Comparison of ENCODE assay signal across 12 cellular contexts in genomic region chr17:46121165-46121764, GRCh38.
DNase-seq lines count a peak whose midpoint lies in the region; ATAC-seq and TF ChIP-seq lines count a peak whose summit lies in the region.
"Had no signal": no experiment of that assay in that cellular context is flagged by ENCODE, and none has a peak within 500 bp of the region (broad histone marks: within the 10 kb centered on the region; RNA-seq: fewer than 3 reads in every experiment).

No MANE protein-coding gene starts in this region.

- H3K9me3 ChIP-seq in T-helper 17 cell (ENCODE audit: control insufficient read depth, low read length, poor library complexity, severe bottlenecking) = no peaks in the 10 kb centered on the region
- H3K9me3 ChIP-seq in left lung = no peaks in the 10 kb centered on the region
- no peaks in the 10 kb centered on the region for H3K9me3 ChIP-seq in thyroid gland

- H3K9me3 Mint-ChIP-seq in activated T-cell treated with anti-CD3 and anti-CD28 coated beads, Interleukin-2, amount 50 U/mL, for 72 hours = peaks cover 0 to 3% of the 10 kb centered on the region in 2 donors
- H3K9me3 Mint-ChIP-seq: brain; T-helper 1 cell treated with Interleukin-12 subunit alpha and Interleukin-12 subunit beta and Interleukin-4 antibody, amounts not matched to agents 30 μg/mL and 1 μg/mL, for 36 hours had no signal

- H3K4me3 ChIP-seq in left lung (no peak overlapping the region), thyroid gland (replicated peaks in 1 of 3) (no peak overlapping the region)

- no peaks in the 10 kb centered on the region for H3K27me3 Mint-ChIP-seq in activated T-cell treated with anti-CD3 and anti-CD28 coated beads, Interleukin-2, amount 50 U/mL, for 72 hours (ENCODE audit: low read depth)
- no peaks in the 10 kb centered on the region for H3K27me3 Mint-ChIP-seq in T-helper 17 cell
- H3K27me3 Mint-ChIP-seq: brain had no signal

- H3K36me3 Mint-ChIP-seq in activated T-cell treated with anti-CD3 and anti-CD28 coated beads, Interleukin-2, amount 50 U/mL, for 72 hours (ENCODE audit: insufficient read depth in 2 of 2) = peaks cover 0 to 10% of the 10 kb centered on the region in 2 donors
- H3K36me3 Mint-ChIP-seq in T-helper 17 cell (ENCODE audit: low read depth) = peaks cover 7% of the 10 kb centered on the region

- H3K4me1 ChIP-seq in left lung (peaks cover 35 to 67% of the 10 kb centered on the region in 2 donors), thyroid gland (peaks cover 48 to 78% of the 10 kb centered on the region in 2 donors)

- peaks cover 80% of the 10 kb centered on the region for H3K4me1 Mint-ChIP-seq in activated T-cell treated with anti-CD3 and anti-CD28 coated beads, Interleukin-2, amount 50 U/mL, for 72 hours (ENCODE audit: low read depth)
- H3K4me1 Mint-ChIP-seq in T-helper 17 cell = peaks cover 74% of the 10 kb centered on the region

- intact Hi-C loops in left ventricle myocardium superior (cut with micrococcal nuclease) = no loop called here
- intact Hi-C loops in left lung (cut with DNase I) = no loop called here
- intact Hi-C loops in thyroid gland (cut with DNase I) = no loop called here

- H3K27ac ChIP-seq in substantia nigra (ENCODE audit: low read depth, low read length, poor library complexity, severe bottlenecking) (peak overlapping the region; percentile 71), left lung (peak overlapping the region in 1 of 2 donors; percentile 7), thyroid gland (no peak overlapping the region)

- H3K36me3 ChIP-seq in left lung = no peaks in the 10 kb centered on the region
- H3K36me3 ChIP-seq in thyroid gland = no peaks in the 10 kb centered on the region

- H3K4me3 Mint-ChIP-seq in activated T-cell treated with anti-CD3 and anti-CD28 coated beads, Interleukin-2, amount 50 U/mL, for 72 hours = peak overlapping the region; percentile 59 to 61
- peak overlapping the region; percentile 60 for H3K4me3 Mint-ChIP-seq in T-helper 17 cell
- H3K4me3 Mint-ChIP-seq: brain had no signal

- peak overlapping the region; percentile 59 for H3K27ac Mint-ChIP-seq in activated T-cell treated with anti-CD3 and anti-CD28 coated beads, Interleukin-2, amount 50 U/mL, for 72 hours
- peak overlapping the region; percentile 80 for H3K27ac Mint-ChIP-seq in T-helper 17 cell
- H3K27ac Mint-ChIP-seq: T-helper 1 cell treated with Interleukin-12 subunit alpha and Interleukin-12 subunit beta and Interleukin-4 antibody, amounts not matched to agents 30 μg/mL and 1 μg/mL, for 36 hours had no signal

- no peak for TF ChIP-seq CTCF in left lung (IDR thresholded peaks at IDR 0.05)
- no peak for TF ChIP-seq CTCF in thyroid gland (IDR thresholded peaks at IDR 0.05)

- no peak for ATAC-seq in activated T-cell treated with anti-CD3 and anti-CD28 coated beads, Interleukin-2, amount 50 U/mL, for 72 hours (replicated peaks in 1 of 2)
- no peak for ATAC-seq in T-helper 17 cell
- peak; percentile 76 for ATAC-seq in left ventricle myocardium superior
- ATAC-seq in left lung = no peak

- no peak for TF ChIP-seq POLR2A in thyroid gland (IDR thresholded peaks at IDR 0.05)

- DNase-seq in activated T-cell treated with anti-CD3 and anti-CD28 coated beads, Interleukin-2, amount 50 U/mL, for 72 hours = no peak
- no peak for DNase-seq in activated T-cell treated with anti-CD3 and anti-CD28 coated beads, Interleukin-2, amount 50 U/mL, for 1 hour
- DNase-seq in T-helper 17 cell (no peak), left ventricle myocardium superior (no peak), substantia nigra (lab: John Stamatoyannopoulos, UW) (no peak), mesenteric fat pad (ENCODE audit: low spot score) (no peak), left lung (no peak), thyroid gland (no peak)
- DNase-seq: NCI-H1436 treated with DMSO at 0.1 percent for 48 hours; stimulated activated CD4-positive, alpha-beta T cell treated with anti-CD3 and anti-CD28 coated beads, Interleukin-1b, Interleukin-23, amount 100 ng/mL, for 48 hours had no signal

- H3K27me3 ChIP-seq in left lung (no peaks in the 10 kb centered on the region), thyroid gland (no peaks in the 10 kb centered on the region)

- WGBS in thyroid gland, 2 donors = 26 to 37% methylated on average over 1 of the region's 1 CpG
